ENCODE assay signal across 2 cellular contexts in genomic region chr12:56793124-56793523, GRCh38. TPM values are rescaled to one million over a fixed set of nuclear protein-coding genes. Genes with fewer than 3 reads are reported as not detected.
"Had no signal": no experiment of that assay in that cellular context is flagged by ENCODE, and none has a peak within 500 bp of the region (broad histone marks: within the 10 kb centered on the region; RNA-seq: fewer than 3 reads in every experiment).

No MANE protein-coding gene starts in this region.

RNA-seq across cellular contexts. Expression of gene HSD17B6, which starts 30.0 kb away (rescaled TPM):
- total RNA-seq: ascending aorta had no signal
- polyA plus RNA-seq: cardiac muscle cell had no signal
